12 cellular contexts compared by ENCODE assay signal in genomic region chr12:62732861-62733427, GRCh38.
DNase-seq lines count a peak whose midpoint lies in the region; ATAC-seq and TF ChIP-seq lines count a peak whose summit lies in the region.
"Had no signal": no experiment of that assay in that cellular context is flagged by ENCODE, and none has a peak within 500 bp of the region (broad histone marks: within the 10 kb centered on the region; RNA-seq: fewer than 3 reads in every experiment).

No MANE protein-coding gene starts in this region.

- no peaks in the 10 kb centered on the region for H4K20me1 ChIP-seq in PC-9 (ENCODE audit: insufficient read depth)

- peak overlapping the region; percentile 96 for H3K27ac ChIP-seq in PC-9

- ATAC-seq in esophagus mucosa, result peak; percentile 73
- peak; percentile 29 for ATAC-seq in stimulated activated naive CD8-positive, alpha-beta T cell treated with anti-CD3 and anti-CD28 coated beads, Interleukin-15, Interleukin-2, amounts not matched to agents 100 U/mL and 50 U/mL, for 24 hours

- H3K4me3 Mint-ChIP-seq in activated naive CD4-positive, alpha-beta T cell treated with anti-CD3 and anti-CD28 coated beads for 36 hours, result no peak overlapping the region
- H3K4me3 Mint-ChIP-seq: B cell had no signal

- POLR2A ChIA-PET in PC-9 (lab: Charles Lee; ENCODE audit: unreplicated experiment), result interaction anchor here (0.6 kb wide), 1 partner anchor 53 kb away, joined by 8 read pairs; no protein-coding TSS in a partner anchor

- peak overlapping the region; percentile 18; the same call in 1 of the 2 replicates for H3K4me3 ChIP-seq in PC-9

- peaks cover 9% of the 10 kb centered on the region for H3K4me1 Mint-ChIP-seq in activated naive CD4-positive, alpha-beta T cell treated with anti-CD3 and anti-CD28 coated beads for 36 hours (ENCODE audit: low read depth)
- H3K4me1 Mint-ChIP-seq: B cell had no signal

- H3K9me3 ChIP-seq in PC-9 (ENCODE audit: insufficient read depth, low read depth), result no peaks in the 10 kb centered on the region

- H3K9me3 Mint-ChIP-seq in activated naive CD4-positive, alpha-beta T cell treated with anti-CD3 and anti-CD28 coated beads for 36 hours, result no peaks in the 10 kb centered on the region

- CTCF ChIA-PET in activated naive CD4-positive, alpha-beta T cell treated with anti-CD3 and anti-CD28 coated beads for 36 hours (lab: Charles Lee), result no interaction called here
- CTCF ChIA-PET in PC-9 (lab: Charles Lee), result no interaction called here

- H3K27me3 Mint-ChIP-seq in activated naive CD4-positive, alpha-beta T cell treated with anti-CD3 and anti-CD28 coated beads for 36 hours (ENCODE audit: low read depth), result peaks cover 8% of the 10 kb centered on the region
- H3K27me3 Mint-ChIP-seq: B cell had no signal

- no peaks in the 10 kb centered on the region for H3K27me3 ChIP-seq in PC-9 (ENCODE audit: insufficient read depth, low read depth)

- H3K4me1 ChIP-seq in PC-9 (replicated peaks; ENCODE audit: insufficient read depth), result peaks cover 86% of the 10 kb centered on the region

- no peaks in the 10 kb centered on the region for H3K36me3 ChIP-seq in PC-9 (ENCODE audit: low read depth)

- no peaks in the 10 kb centered on the region for H3K9me2 ChIP-seq in PC-9 (ENCODE audit: insufficient read depth)

- intact Hi-C loops in activated naive CD4-positive, alpha-beta T cell treated with anti-CD3 and anti-CD28 coated beads for 36 hours (cut with micrococcal nuclease), result no loop called here
- intact Hi-C loops in PC-9 (cut with micrococcal nuclease; ENCODE audit: unreplicated experiment), result loop anchor here (1.0 to 2.0 kb wide), 3 partner anchors 54 to 129 kb away; no protein-coding TSS in a partner anchor

- H3K36me3 Mint-ChIP-seq in activated naive CD4-positive, alpha-beta T cell treated with anti-CD3 and anti-CD28 coated beads for 36 hours (ENCODE audit: low read depth), result no peaks in the 10 kb centered on the region

- no peak overlapping the region for H2AFZ ChIP-seq in PC-9

- no TSS peak for BruUV-seq in PC-9 (replicated peaks; lab: Mats Ljungman, UMichigan)

- H3F3A ChIP-seq in PC-9 (ENCODE audit: insufficient read depth, low read depth), result peaks cover 52% of the 10 kb centered on the region

- H3K4me2 ChIP-seq in PC-9, result peak overlapping the region; percentile 69

- H3K79me2 ChIP-seq in PC-9 (ENCODE audit: low read depth), result peaks cover 24% of the 10 kb centered on the region

- no peak for TF ChIP-seq CTCF in PC-9 (conservative IDR thresholded peaks at IDR 0.05)

- peak; percentile 7 for DNase-seq in activated naive CD4-positive, alpha-beta T cell treated with anti-CD3 and anti-CD28 coated beads for 36 hours
- DNase-seq in activated naive CD4-positive, alpha-beta T cell treated with anti-CD3 and anti-CD28 coated beads, Interleukin-2, amount 50 U/mL, for 16 hours, result no peak
- DNase-seq in PC-9, result peak; percentile 41 to 79
- DNase-seq in stimulated activated naive CD8-positive, alpha-beta T cell treated with anti-CD3 and anti-CD28 coated beads, Interleukin-15, Interleukin-2, amounts not matched to agents 100 U/mL and 50 U/mL, for 24 hours, result no peak
- DNase-seq in GM19240 (ENCODE audit: insufficient read length, low spot score), result no peak
- DNase-seq in activated effector memory CD4-positive, alpha-beta T cell treated with Interleukin-2 at 50 U/mL for 16 hours, result no peak
- DNase-seq in T1000 (lab: John Stamatoyannopoulos, UW), result no peak
- DNase-seq: activated CD4-positive, CD25-positive, alpha-beta regulatory T cell treated with anti-CD3 and anti-CD28 coated beads, Interleukin-2, amount 50 U/mL, for 72 hours; mesendoderm; stimulated activated CD4-positive, alpha-beta T cell treated with anti-CD3 and anti-CD28 coated beads, Interleukin-4, amount 100 ng/mL, for 24 hours had no signal

- no peak overlapping the region for H3K27ac Mint-ChIP-seq in activated naive CD4-positive, alpha-beta T cell treated with anti-CD3 and anti-CD28 coated beads for 36 hours
- H3K27ac Mint-ChIP-seq: B cell had no signal

Comparison
In these comparisons a context has a peak if more than half of its experiments do, and no peak if none do; other contexts are left out.
1. DNase-seq: peak in activated naive CD4-positive, alpha-beta T cell treated with anti-CD3 and anti-CD28 coated beads for 36 hours (single experiment) and PC-9 (2 of 2); none in activated naive CD4-positive, alpha-beta T cell treated with anti-CD3 and anti-CD28 coated beads, Interleukin-2, amount 50 U/mL, for 16 hours (single experiment), stimulated activated naive CD8-positive, alpha-beta T cell treated with anti-CD3 and anti-CD28 coated beads, Interleukin-15, Interleukin-2, amounts not matched to agents 100 U/mL and 50 U/mL, for 24 hours (single experiment), GM19240 (single experiment), activated effector memory CD4-positive, alpha-beta T cell treated with Interleukin-2 at 50 U/mL for 16 hours (single experiment) and T1000 (single experiment).